Comparison of ENCODE assay signal across 2 cellular contexts in the genomic region with DNA sequence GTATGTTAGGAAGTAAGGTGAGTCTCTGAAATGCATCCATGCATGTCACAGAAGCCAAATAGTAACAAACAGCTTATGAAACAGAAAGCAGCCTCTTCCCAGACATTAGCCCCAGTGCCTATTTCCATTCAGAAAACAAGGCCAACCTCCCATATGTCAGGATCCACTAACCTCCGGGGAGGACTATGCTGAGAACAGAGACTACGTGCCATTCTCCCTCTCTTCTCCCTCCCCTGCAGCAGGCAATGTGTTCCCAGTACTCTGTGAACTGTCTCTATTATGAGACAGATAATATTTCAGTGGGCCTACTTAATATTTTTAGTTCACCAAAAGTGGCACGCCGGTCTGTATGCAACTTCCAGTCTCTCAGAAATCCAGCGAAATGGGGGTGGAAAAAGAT.
A peak's percentile ranks its signal among the peaks of the same experiment; 100 is the strongest.
TF ChIP-seq lines count a peak whose summit lies in the region.

No MANE protein-coding gene starts in this region.

TF ChIP-seq in liver, 16 proteins besides CTCF, POLR2A, EP300 and RAD21:
- TF ChIP-seq JUND (IDR thresholded peaks at IDR 0.05) (no peak), NR2F2 (IDR thresholded peaks at IDR 0.05) (peak; percentile 24), GABPA (IDR thresholded peaks at IDR 0.05 in 1 of 2, conservative IDR thresholded peaks at IDR 0.05 in 1 of 2) (no peak), SP1 (IDR thresholded peaks at IDR 0.05) (peak; percentile 33), RXRA (IDR thresholded peaks at IDR 0.05) (peak in 1 of 2 donors; percentile 70)
- TF ChIP-seq, protein P1, sequence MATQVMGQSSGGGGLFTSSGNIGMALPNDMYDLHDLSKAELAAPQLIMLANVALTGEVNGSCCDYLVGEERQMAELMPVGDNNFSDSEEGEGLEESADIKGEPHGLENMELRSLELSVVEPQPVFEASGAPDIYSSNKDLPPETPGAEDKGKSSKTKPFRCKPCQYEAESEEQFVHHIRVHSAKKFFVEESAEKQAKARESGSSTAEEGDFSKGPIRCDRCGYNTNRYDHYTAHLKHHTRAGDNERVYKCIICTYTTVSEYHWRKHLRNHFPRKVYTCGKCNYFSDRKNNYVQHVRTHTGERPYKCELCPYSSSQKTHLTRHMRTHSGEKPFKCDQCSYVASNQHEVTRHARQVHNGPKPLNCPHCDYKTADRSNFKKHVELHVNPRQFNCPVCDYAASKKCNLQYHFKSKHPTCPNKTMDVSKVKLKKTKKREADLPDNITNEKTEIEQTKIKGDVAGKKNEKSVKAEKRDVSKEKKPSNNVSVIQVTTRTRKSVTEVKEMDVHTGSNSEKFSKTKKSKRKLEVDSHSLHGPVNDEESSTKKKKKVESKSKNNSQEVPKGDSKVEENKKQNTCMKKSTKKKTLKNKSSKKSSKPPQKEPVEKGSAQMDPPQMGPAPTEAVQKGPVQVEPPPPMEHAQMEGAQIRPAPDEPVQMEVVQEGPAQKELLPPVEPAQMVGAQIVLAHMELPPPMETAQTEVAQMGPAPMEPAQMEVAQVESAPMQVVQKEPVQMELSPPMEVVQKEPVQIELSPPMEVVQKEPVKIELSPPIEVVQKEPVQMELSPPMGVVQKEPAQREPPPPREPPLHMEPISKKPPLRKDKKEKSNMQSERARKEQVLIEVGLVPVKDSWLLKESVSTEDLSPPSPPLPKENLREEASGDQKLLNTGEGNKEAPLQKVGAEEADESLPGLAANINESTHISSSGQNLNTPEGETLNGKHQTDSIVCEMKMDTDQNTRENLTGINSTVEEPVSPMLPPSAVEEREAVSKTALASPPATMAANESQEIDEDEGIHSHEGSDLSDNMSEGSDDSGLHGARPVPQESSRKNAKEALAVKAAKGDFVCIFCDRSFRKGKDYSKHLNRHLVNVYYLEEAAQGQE (IDR thresholded peaks at IDR 0.05): no peak
- TF ChIP-seq, protein P2, sequence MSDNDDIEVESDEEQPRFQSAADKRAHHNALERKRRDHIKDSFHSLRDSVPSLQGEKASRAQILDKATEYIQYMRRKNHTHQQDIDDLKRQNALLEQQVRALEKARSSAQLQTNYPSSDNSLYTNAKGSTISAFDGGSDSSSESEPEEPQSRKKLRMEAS (IDR thresholded peaks at IDR 0.05): no peak

TF ChIP-seq in HepG2, 621 proteins besides CTCF, POLR2A, EP300 and RAD21:
- no peak for TF ChIP-seq TCF12 (IDR thresholded peaks at IDR 0.05)
- TF ChIP-seq TCF12 (CRISPR knock-in tag; IDR thresholded peaks at IDR 0.05): no peak
- TF ChIP-seq FOXM1 (CRISPR knock-in tag; IDR thresholded peaks at IDR 0.05): no peak
- TF ChIP-seq ZSCAN29 (CRISPR knock-in tag; conservative IDR thresholded peaks at IDR 0.05): no peak
- no peak for TF ChIP-seq ZNF7 (CRISPR knock-in tag; IDR thresholded peaks at IDR 0.05)
- no peak for TF ChIP-seq NR2F6 (IDR thresholded peaks at IDR 0.05)
- TF ChIP-seq NR2F6 (CRISPR knock-in tag; IDR thresholded peaks at IDR 0.05): no peak
- no peak for TF ChIP-seq GPN1 (CRISPR knock-in tag; IDR thresholded peaks at IDR 0.05; ENCODE audit: borderline replicate concordance)
- no peak for TF ChIP-seq ZNF547 (CRISPR knock-in tag; IDR thresholded peaks at IDR 0.05)
- no peak for TF ChIP-seq ZZZ3 (CRISPR knock-in tag; IDR thresholded peaks at IDR 0.05; ENCODE audit: borderline replicate concordance)
- no peak for TF ChIP-seq SNRNP70 (IDR thresholded peaks at IDR 0.05; ENCODE audit: low read depth, low read length)
- no peak for TF ChIP-seq KMT2B (CRISPR knock-in tag; IDR thresholded peaks at IDR 0.05)
- TF ChIP-seq, protein P3, sequence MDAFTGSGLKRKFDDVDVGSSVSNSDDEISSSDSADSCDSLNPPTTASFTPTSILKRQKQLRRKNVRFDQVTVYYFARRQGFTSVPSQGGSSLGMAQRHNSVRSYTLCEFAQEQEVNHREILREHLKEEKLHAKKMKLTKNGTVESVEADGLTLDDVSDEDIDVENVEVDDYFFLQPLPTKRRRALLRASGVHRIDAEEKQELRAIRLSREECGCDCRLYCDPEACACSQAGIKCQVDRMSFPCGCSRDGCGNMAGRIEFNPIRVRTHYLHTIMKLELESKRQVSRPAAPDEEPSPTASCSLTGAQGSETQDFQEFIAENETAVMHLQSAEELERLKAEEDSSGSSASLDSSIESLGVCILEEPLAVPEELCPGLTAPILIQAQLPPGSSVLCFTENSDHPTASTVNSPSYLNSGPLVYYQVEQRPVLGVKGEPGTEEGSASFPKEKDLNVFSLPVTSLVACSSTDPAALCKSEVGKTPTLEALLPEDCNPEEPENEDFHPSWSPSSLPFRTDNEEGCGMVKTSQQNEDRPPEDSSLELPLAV (CRISPR knock-in tag; conservative IDR thresholded peaks at IDR 0.05; ENCODE audit: low read depth): no peak
- TF ChIP-seq SMAD3 (CRISPR knock-in tag; IDR thresholded peaks at IDR 0.05): no peak
- no peak for TF ChIP-seq MED1 (CRISPR knock-in tag; IDR thresholded peaks at IDR 0.05)
